24 cellular contexts compared by ENCODE assay signal in the genomic region with DNA sequence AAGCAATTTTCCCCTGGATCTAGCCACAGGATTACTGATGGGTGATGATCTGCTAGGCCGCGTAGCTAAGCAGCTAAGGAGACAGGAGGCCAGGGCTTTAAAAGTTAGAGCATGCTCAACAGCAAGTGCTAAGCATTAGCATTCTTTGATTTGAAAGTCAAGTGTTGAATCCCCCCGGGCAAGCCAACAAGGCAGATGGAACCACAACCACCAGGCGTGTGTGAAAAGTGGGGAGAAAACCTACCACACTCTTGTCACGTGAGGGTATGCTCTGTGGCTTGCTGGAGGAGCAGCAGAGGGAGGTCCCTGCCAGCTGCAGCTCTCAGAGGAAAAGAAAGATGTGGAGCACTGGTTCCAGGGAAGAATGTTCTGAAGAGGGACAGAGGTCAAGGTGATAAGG. TPM values are rescaled to one million over a fixed set of nuclear protein-coding genes. Genes with fewer than 3 reads are reported as not detected.
DNase-seq lines count a peak whose midpoint lies in the region; ATAC-seq and TF ChIP-seq lines count a peak whose summit lies in the region.
"Had no signal": no experiment of that assay in that cellular context is flagged by ENCODE, and none has a peak within 500 bp of the region (broad histone marks: within the 10 kb centered on the region; RNA-seq: fewer than 3 reads in every experiment).

No MANE protein-coding gene starts in this region.

- no peak for DNase-seq in stimulated activated naive CD8-positive, alpha-beta T cell treated with anti-CD3 and anti-CD28 coated beads, Interleukin-15, amount 100 ng/mL, for 72 hours
- DNase-seq in stimulated activated naive CD8-positive, alpha-beta T cell treated with anti-CD3 and anti-CD28 coated beads, Interleukin-15, Interleukin-2, amounts not matched to agents 100 U/mL and 50 U/mL, for 24 hours, result no peak
- DNase-seq in T-helper 17 cell (no peak), immature natural killer cell (peak; percentile 39 to 46 (median 42)), HFFc6 (no peak), germinal center (ENCODE audit: low spot score) (no peak), retina (no peak)
- DNase-seq: brain microvascular endothelial cell; colonic mucosa; DMS53; heart left ventricle; NCI-H1417 treated with DMSO at 0.1 percent for 48 hours; NCI-H524; psoas muscle; stimulated activated CD4-positive, alpha-beta T cell treated with anti-CD3 and anti-CD28 coated beads, Interleukin-4, amount 100 ng/mL, for 4 hours; uterus had no signal

- H3K9me3 ChIP-seq in T-helper 17 cell (ENCODE audit: control insufficient read depth, low read length, poor library complexity, severe bottlenecking), result no peaks in the 10 kb centered on the region
- H3K9me3 ChIP-seq: A549, colonic mucosa, HAP-1, heart left ventricle, neutrophil, psoas muscle, uterus had no signal

- H3K4me3 Mint-ChIP-seq in stimulated activated naive CD8-positive, alpha-beta T cell treated with anti-CD3 and anti-CD28 coated beads, Interleukin-15, amount 100 ng/mL, for 72 hours, result no peak overlapping the region
- H3K4me3 Mint-ChIP-seq in T-helper 17 cell, result no peak overlapping the region
- peak overlapping the region in 2 of 5 donors; percentile 39 for H3K4me3 Mint-ChIP-seq in immature natural killer cell
- H3K4me3 Mint-ChIP-seq in HFFc6, result no peak overlapping the region
- H3K4me3 Mint-ChIP-seq: activated T-helper 17 cell treated with anti-CD3 and anti-CD28 coated beads, Interleukin-2, amount 50 U/mL, for 72 hours had no signal

- no peak for TF ChIP-seq CTCF in HFFc6 (IDR thresholded peaks at IDR 0.05)

- H3K4me1 Mint-ChIP-seq in stimulated activated naive CD8-positive, alpha-beta T cell treated with anti-CD3 and anti-CD28 coated beads, Interleukin-15, amount 100 ng/mL, for 72 hours, result peaks cover 30% of the 10 kb centered on the region
- peaks cover 12% of the 10 kb centered on the region for H3K4me1 Mint-ChIP-seq in T-helper 17 cell
- H3K4me1 Mint-ChIP-seq in immature natural killer cell, result peaks cover 23 to 37% of the 10 kb centered on the region in 2 donors
- peaks cover 13% of the 10 kb centered on the region; the same call in 1 of the 2 replicates for H3K4me1 Mint-ChIP-seq in HFFc6 (ENCODE audit: low read depth)

- H3K27me3 Mint-ChIP-seq in stimulated activated naive CD8-positive, alpha-beta T cell treated with anti-CD3 and anti-CD28 coated beads, Interleukin-15, amount 100 ng/mL, for 72 hours, result no peaks in the 10 kb centered on the region
- H3K27me3 Mint-ChIP-seq in T-helper 17 cell (no peaks in the 10 kb centered on the region), immature natural killer cell (ENCODE audit: low read depth in 3 of 3) (peaks cover 0 to 5% (median 0%) of the 10 kb centered on the region in 3 donors), HFFc6 (ENCODE audit: insufficient read depth) (no peaks in the 10 kb centered on the region; the same call in 1 of the 2 replicates)
- H3K27me3 Mint-ChIP-seq: activated T-helper 17 cell treated with anti-CD3 and anti-CD28 coated beads, Interleukin-2, amount 50 U/mL, for 72 hours had no signal

- no peak overlapping the region for H3K27ac Mint-ChIP-seq in stimulated activated naive CD8-positive, alpha-beta T cell treated with anti-CD3 and anti-CD28 coated beads, Interleukin-15, amount 100 ng/mL, for 72 hours
- H3K27ac Mint-ChIP-seq in T-helper 17 cell (peak overlapping the region; percentile 16), immature natural killer cell (peak overlapping the region; percentile 25 to 85 (median 68)), HFFc6 (no peak overlapping the region)
- H3K27ac Mint-ChIP-seq: activated T-helper 17 cell treated with anti-CD3 and anti-CD28 coated beads, Interleukin-2, amount 50 U/mL, for 72 hours had no signal

- no peaks in the 10 kb centered on the region for H3K9me3 Mint-ChIP-seq in stimulated activated naive CD8-positive, alpha-beta T cell treated with anti-CD3 and anti-CD28 coated beads, Interleukin-15, amount 100 ng/mL, for 72 hours
- no peaks in the 10 kb centered on the region for H3K9me3 Mint-ChIP-seq in immature natural killer cell
- H3K9me3 Mint-ChIP-seq in HFFc6, result no peaks in the 10 kb centered on the region
- H3K9me3 Mint-ChIP-seq: activated T-helper 17 cell treated with anti-CD3 and anti-CD28 coated beads, Interleukin-2, amount 50 U/mL, for 72 hours had no signal

- peaks cover 8% of the 10 kb centered on the region for H3K36me3 Mint-ChIP-seq in T-helper 17 cell (ENCODE audit: low read depth)
- peaks cover 5 to 48% (median 36%) of the 10 kb centered on the region in 3 donors for H3K36me3 Mint-ChIP-seq in immature natural killer cell
- peaks cover 31% of the 10 kb centered on the region for H3K36me3 Mint-ChIP-seq in HFFc6 (ENCODE audit: low read depth)

- peak; percentile 49 for ATAC-seq in stimulated activated naive CD8-positive, alpha-beta T cell treated with anti-CD3 and anti-CD28 coated beads, Interleukin-15, amount 100 ng/mL, for 72 hours
- ATAC-seq in stimulated activated naive CD8-positive, alpha-beta T cell treated with anti-CD3 and anti-CD28 coated beads, Interleukin-15, Interleukin-2, amounts not matched to agents 100 U/mL and 50 U/mL, for 24 hours, result no peak
- no peak for ATAC-seq in T-helper 17 cell
- no peak for ATAC-seq in HG02571 (IDR thresholded peaks at IDR 0.05; ENCODE audit: unreplicated experiment)
- ATAC-seq: A549; activated CD4-positive, CD25-positive, alpha-beta regulatory T cell treated with anti-CD3 and anti-CD28 coated beads, Interleukin-2, amount 50 U/mL, for 24 hours; activated T-helper 17 cell treated with anti-CD3 and anti-CD28 coated beads, Interleukin-2, amount 50 U/mL, for 72 hours; heart left ventricle; psoas muscle had no signal

RNA-seq across cellular contexts. Expression of gene SLC51A, which starts 20.9 kb away (rescaled TPM):
- total RNA-seq in T-helper 17 cell, result not detected
- polyA plus RNA-seq in immature natural killer cell, result 1 to 10 TPM in 1 of 3 donors, under 1 TPM in 1, not detected in 1; 0.62 to 1.6 TPM
- total RNA-seq in HFFc6 (2021; fragmentation: NEBNext Ultra II Directional; extraction: Animal tissue kit (Norgen Biotek cat#: 25700)), result not detected
- total RNA-seq: activated CD8-positive, alpha-beta memory T cell treated with anti-CD3 and anti-CD28 coated beads for 36 hours; activated T-helper 17 cell treated with anti-CD3 and anti-CD28 coated beads, Interleukin-2, amount 50 U/mL, for 72 hours; subcutaneous adipose tissue had no signal
- polyA plus RNA-seq: A549 had no signal

RNA-seq across cellular contexts. Expression of gene ZDHHC19, which starts 26.0 kb away (rescaled TPM):
- total RNA-seq in T-helper 17 cell, result not detected
- not detected for polyA plus RNA-seq in immature natural killer cell
- not detected for total RNA-seq in HFFc6 (2021; fragmentation: NEBNext Ultra II Directional; extraction: Animal tissue kit (Norgen Biotek cat#: 25700))
- total RNA-seq: activated CD8-positive, alpha-beta memory T cell treated with anti-CD3 and anti-CD28 coated beads for 36 hours; activated T-helper 17 cell treated with anti-CD3 and anti-CD28 coated beads, Interleukin-2, amount 50 U/mL, for 72 hours; colonic mucosa; heart left ventricle; subcutaneous adipose tissue had no signal

RNA-seq across cellular contexts. Expression of gene PCYT1A, which starts 50.3 kb away (rescaled TPM):
- 10 to 100 TPM; 78.1 to 82.0 TPM for total RNA-seq in T-helper 17 cell
- 10 to 100 TPM; 19.4 to 38.3 (median 32.0) TPM for polyA plus RNA-seq in immature natural killer cell
- 10 to 100 TPM; 77.2 to 83.0 (median 81.2) TPM for total RNA-seq in HFFc6 (2021; fragmentation: NEBNext Ultra II Directional; extraction: Animal tissue kit (Norgen Biotek cat#: 25700))

Comparison
In these comparisons a context has a peak if more than half of its experiments do, and no peak if none do; other contexts are left out.
1. DNase-seq: peak in immature natural killer cell (3 of 3); none in stimulated activated naive CD8-positive, alpha-beta T cell treated with anti-CD3 and anti-CD28 coated beads, Interleukin-15, amount 100 ng/mL, for 72 hours (0 of 2), stimulated activated naive CD8-positive, alpha-beta T cell treated with anti-CD3 and anti-CD28 coated beads, Interleukin-15, Interleukin-2, amounts not matched to agents 100 U/mL and 50 U/mL, for 24 hours (single experiment), T-helper 17 cell (0 of 3), HFFc6 (single experiment), germinal center (single experiment) and retina (single experiment).
2. H3K27ac Mint-ChIP-seq: peak in T-helper 17 cell (single experiment) and immature natural killer cell (6 of 6); none in stimulated activated naive CD8-positive, alpha-beta T cell treated with anti-CD3 and anti-CD28 coated beads, Interleukin-15, amount 100 ng/mL, for 72 hours (0 of 2) and HFFc6 (single experiment).